In the genomic region with DNA sequence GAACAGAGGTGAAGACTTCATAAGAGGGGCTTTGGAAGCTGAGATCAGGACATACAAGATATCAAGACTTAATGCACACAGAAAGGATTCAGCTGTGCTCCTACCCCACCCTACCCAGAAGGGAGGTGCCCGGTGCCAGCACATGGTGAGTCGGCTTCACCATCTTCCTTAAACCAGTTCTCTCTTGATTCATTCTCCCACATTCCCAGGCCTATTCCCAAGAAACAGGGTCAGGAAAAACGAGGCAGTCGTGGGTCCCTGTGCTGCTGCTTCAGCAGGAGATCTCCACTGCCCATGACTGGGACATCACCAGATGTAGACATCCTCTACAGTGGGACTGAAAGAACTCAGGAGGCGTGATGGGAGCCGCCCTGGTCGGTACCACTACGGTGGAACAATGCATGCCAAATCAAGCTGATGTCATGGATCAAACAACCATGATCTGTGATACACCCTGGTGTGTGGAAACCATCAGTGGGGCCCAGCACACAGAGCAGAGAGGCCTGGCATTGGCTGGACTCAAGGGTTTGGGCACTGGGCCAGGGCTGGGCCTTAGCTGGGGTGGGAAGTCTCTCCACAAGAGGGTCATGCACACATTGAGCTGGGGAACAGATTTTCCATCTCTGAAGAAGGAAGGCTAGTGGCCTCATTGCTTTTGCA, we compare ENCODE assay signal across 1 cellular context.
TF ChIP-seq lines count a peak whose summit lies in the region.

No MANE protein-coding gene starts in this region.

TF ChIP-seq in SK-N-SH, 30 proteins besides CTCF, POLR2A, EP300 and RAD21 (continued from another document):
- TF ChIP-seq, protein P1, sequence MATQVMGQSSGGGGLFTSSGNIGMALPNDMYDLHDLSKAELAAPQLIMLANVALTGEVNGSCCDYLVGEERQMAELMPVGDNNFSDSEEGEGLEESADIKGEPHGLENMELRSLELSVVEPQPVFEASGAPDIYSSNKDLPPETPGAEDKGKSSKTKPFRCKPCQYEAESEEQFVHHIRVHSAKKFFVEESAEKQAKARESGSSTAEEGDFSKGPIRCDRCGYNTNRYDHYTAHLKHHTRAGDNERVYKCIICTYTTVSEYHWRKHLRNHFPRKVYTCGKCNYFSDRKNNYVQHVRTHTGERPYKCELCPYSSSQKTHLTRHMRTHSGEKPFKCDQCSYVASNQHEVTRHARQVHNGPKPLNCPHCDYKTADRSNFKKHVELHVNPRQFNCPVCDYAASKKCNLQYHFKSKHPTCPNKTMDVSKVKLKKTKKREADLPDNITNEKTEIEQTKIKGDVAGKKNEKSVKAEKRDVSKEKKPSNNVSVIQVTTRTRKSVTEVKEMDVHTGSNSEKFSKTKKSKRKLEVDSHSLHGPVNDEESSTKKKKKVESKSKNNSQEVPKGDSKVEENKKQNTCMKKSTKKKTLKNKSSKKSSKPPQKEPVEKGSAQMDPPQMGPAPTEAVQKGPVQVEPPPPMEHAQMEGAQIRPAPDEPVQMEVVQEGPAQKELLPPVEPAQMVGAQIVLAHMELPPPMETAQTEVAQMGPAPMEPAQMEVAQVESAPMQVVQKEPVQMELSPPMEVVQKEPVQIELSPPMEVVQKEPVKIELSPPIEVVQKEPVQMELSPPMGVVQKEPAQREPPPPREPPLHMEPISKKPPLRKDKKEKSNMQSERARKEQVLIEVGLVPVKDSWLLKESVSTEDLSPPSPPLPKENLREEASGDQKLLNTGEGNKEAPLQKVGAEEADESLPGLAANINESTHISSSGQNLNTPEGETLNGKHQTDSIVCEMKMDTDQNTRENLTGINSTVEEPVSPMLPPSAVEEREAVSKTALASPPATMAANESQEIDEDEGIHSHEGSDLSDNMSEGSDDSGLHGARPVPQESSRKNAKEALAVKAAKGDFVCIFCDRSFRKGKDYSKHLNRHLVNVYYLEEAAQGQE (IDR thresholded peaks at IDR 0.05; ENCODE audit: low read depth, low read length), result no peak
- no peak for TF ChIP-seq RCOR1 (IDR thresholded peaks at IDR 0.05; ENCODE audit: low read length)
- TF ChIP-seq, protein P2, sequence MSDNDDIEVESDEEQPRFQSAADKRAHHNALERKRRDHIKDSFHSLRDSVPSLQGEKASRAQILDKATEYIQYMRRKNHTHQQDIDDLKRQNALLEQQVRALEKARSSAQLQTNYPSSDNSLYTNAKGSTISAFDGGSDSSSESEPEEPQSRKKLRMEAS (IDR thresholded peaks at IDR 0.05; ENCODE audit: low read depth), result peak; percentile 61; the same call in 1 of the 2 replicates
